In the genomic region with DNA sequence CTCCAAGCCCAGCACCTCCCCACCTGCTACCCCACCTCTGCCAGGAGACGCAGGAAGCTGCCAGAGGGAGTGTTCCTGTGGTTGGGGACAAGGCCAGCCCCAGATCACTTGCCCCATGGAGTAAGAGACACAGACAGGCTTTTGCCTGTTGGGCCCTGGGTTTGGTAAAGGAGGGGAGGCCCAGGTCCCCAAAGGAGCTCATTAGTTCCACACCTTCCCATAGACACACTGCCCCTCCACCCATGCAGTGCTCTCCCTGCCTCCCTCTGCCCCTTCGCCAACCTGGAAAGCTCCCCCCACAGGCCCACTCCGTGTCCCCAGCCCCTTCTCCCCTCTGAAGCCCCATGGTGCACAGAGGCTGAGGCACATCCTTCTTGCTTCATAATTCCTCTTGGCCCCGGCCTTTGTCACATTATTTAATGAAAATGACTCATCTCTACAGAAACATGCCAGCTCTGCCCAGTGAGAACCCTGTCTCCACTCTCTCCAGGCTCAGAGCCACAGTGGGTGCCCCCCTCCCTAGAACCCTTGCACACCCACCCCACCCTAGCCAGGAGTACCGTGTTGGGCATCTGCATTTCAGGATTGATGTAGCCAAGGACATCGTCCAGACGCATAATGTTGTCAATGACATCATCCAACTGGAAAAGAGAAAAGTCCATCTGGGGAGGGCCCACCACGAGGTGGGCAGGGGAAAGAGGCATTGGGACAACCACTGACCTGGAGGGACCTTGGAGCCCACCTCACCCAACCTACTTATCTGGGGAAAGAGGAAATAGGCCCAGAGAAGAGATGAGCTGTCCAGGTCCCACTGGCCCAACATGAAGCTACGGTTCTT, we compare ENCODE assay signal across 15 cellular contexts. TPM values are rescaled to one million over a fixed set of nuclear protein-coding genes. Genes with fewer than 3 reads are reported as not detected.
A peak's percentile ranks its signal among the peaks of the same experiment; 100 is the strongest.
DNase-seq lines count a peak whose midpoint lies in the region; ATAC-seq and TF ChIP-seq lines count a peak whose summit lies in the region.
"Had no signal": no experiment of that assay in that cellular context is flagged by ENCODE, and none has a peak within 500 bp of the region (broad histone marks: within the 10 kb centered on the region; RNA-seq: fewer than 3 reads in every experiment).

No MANE protein-coding gene starts in this region.

- H3K4me1 ChIP-seq in H9 (ENCODE audit: insufficient read depth, low read length), result peaks cover 7% of the 10 kb centered on the region; the same call in 1 of the 2 replicates
- H3K4me1 ChIP-seq in spleen, result peaks cover 0 to 23% (median 2%) of the 10 kb centered on the region in 6 donors
- H3K4me1 ChIP-seq: parathyroid adenoma had no signal

- WGBS in H9 (ENCODE audit: extremely low coverage, insufficient read length, low lambda C conversion rate), result no CpG with 5 or more reads among the region's 9 CpGs
- 78 to 90% (median 82%) methylated on average over 9 of the region's 9 CpGs for WGBS in spleen, 5 donors

- no peak overlapping the region for H3K9ac ChIP-seq in H9 (ENCODE audit: extremely low read depth, insufficient read length, low read length)
- H3K9ac ChIP-seq: parathyroid adenoma had no signal

- TF ChIP-seq CTCF in H9 (conservative IDR thresholded peaks at IDR 0.05), result no peak
- TF ChIP-seq CTCF in fibroblast of pulmonary artery (IDR thresholded peaks at IDR 0.05; ENCODE audit: low read length, missing control alignments), result no peak
- TF ChIP-seq CTCF in spleen (IDR thresholded peaks at IDR 0.05 in 8 of 11, conservative IDR thresholded peaks at IDR 0.05 in 3 of 11), result no peak

- H2BK15ac ChIP-seq in H9 (ENCODE audit: low read depth, low read length), result no peak overlapping the region

- H3K27ac ChIP-seq in H9 (ENCODE audit: insufficient read length, low read depth, low read length) (no peak overlapping the region), spleen (no peak overlapping the region)
- H3K27ac ChIP-seq: parathyroid adenoma had no signal

- no peak overlapping the region for H2BK5ac ChIP-seq in H9 (ENCODE audit: insufficient read length, low read length)

- H3K79me1 ChIP-seq in H9 (ENCODE audit: insufficient read depth, low read depth, low read length, poor library complexity, severe bottlenecking), result no peaks in the 10 kb centered on the region

- peaks cover 0 to 75% (median 65%) of the 10 kb centered on the region in 6 donors for H3K36me3 ChIP-seq in spleen

- no peak overlapping the region for H3K4me3 ChIP-seq in fibroblast of pulmonary artery (replicated peaks; ENCODE audit: low read depth, low read length)
- no peak overlapping the region for H3K4me3 ChIP-seq in spleen

- no peak overlapping the region for H2AK5ac ChIP-seq in H9 (ENCODE audit: insufficient read length, low read length)

- no peak overlapping the region for H2BK20ac ChIP-seq in H9 (ENCODE audit: low read depth, low read length, poor library complexity, severe bottlenecking)

- H3K4me1 Mint-ChIP-seq in H9, result peaks cover 28 to 35% of the 10 kb centered on the region in 2 experiments
- H3K4me1 Mint-ChIP-seq in T-helper 17 cell, result peaks cover 4% of the 10 kb centered on the region
- H3K4me1 Mint-ChIP-seq: mesothelial cell of epicardium had no signal

- no peak overlapping the region for H2BK12ac ChIP-seq in H9 (ENCODE audit: insufficient read length, low read depth, low read length)

- no peak overlapping the region for H3K4ac ChIP-seq in H9 (ENCODE audit: low read depth, low read length)

- no peaks in the 10 kb centered on the region for H3K27me3 ChIP-seq in H9 (ENCODE audit: insufficient read depth, low read length)
- no peaks in the 10 kb centered on the region for H3K27me3 ChIP-seq in spleen (replicated peaks in 1 of 7)

- no peaks in the 10 kb centered on the region; a peak in 1 of 5 replicates for H3K9me3 Mint-ChIP-seq in H9
- H3K9me3 Mint-ChIP-seq: mesothelial cell of epicardium; stimulated activated naive CD8-positive, alpha-beta T cell treated with anti-CD3 and anti-CD28 coated beads, Interleukin-15, Interleukin-2, amounts not matched to agents 100 ng/mL and 50 ng/mL, for 24 hours had no signal

- no peak for ATAC-seq in T-helper 17 cell
- no peak for ATAC-seq in HG02763 (IDR thresholded peaks at IDR 0.05; ENCODE audit: unreplicated experiment)
- no peak for ATAC-seq in HG03025 (IDR thresholded peaks at IDR 0.05; ENCODE audit: low FRiP score, unreplicated experiment)
- no peak for ATAC-seq in HG02885 (IDR thresholded peaks at IDR 0.05; ENCODE audit: poor library complexity, unreplicated experiment)
- ATAC-seq in GM18519 (IDR thresholded peaks at IDR 0.05; ENCODE audit: low FRiP score, unreplicated experiment), result no peak

- H3K56ac ChIP-seq in H9 (ENCODE audit: insufficient read length, low read depth, low read length), result no peak overlapping the region

- H3K4me2 ChIP-seq in H9 (ENCODE audit: insufficient read depth, insufficient read length, low read length), result no peak overlapping the region

- no peak overlapping the region for H3K23ac ChIP-seq in H9 (ENCODE audit: insufficient read length, low read depth, low read length)

- H2AFZ ChIP-seq in H9 (ENCODE audit: low read length), result no peak overlapping the region
- H2AFZ ChIP-seq: parathyroid adenoma had no signal

- H3K36me3 Mint-ChIP-seq in H9 (ENCODE audit: insufficient read depth in 1 of 3, low read depth in 3 of 3) (no peaks in the 10 kb centered on the region; a peak in 2 of 7 replicates), T-helper 17 cell (ENCODE audit: low read depth) (peaks cover 2% of the 10 kb centered on the region)
- H3K36me3 Mint-ChIP-seq: mesothelial cell of epicardium had no signal

- H3K9me3 ChIP-seq in H9 (ENCODE audit: control insufficient read depth, low read depth, low read length) (no peaks in the 10 kb centered on the region), T-helper 17 cell (ENCODE audit: control insufficient read depth, low read length, poor library complexity, severe bottlenecking) (no peaks in the 10 kb centered on the region), spleen (no peaks in the 10 kb centered on the region)

- no peak overlapping the region for H4K5ac ChIP-seq in H9 (ENCODE audit: insufficient read length, low read depth, low read length)

- H3K4me3 Mint-ChIP-seq in H9 (no peak overlapping the region), T-helper 17 cell (no peak overlapping the region)
- H3K4me3 Mint-ChIP-seq: mesothelial cell of epicardium; stimulated activated naive CD8-positive, alpha-beta T cell treated with anti-CD3 and anti-CD28 coated beads, Interleukin-15, Interleukin-2, amounts not matched to agents 100 ng/mL and 50 ng/mL, for 24 hours had no signal

- peaks cover 18% of the 10 kb centered on the region for H3K27me3 Mint-ChIP-seq in H9 (ENCODE audit: low read depth)
- H3K27me3 Mint-ChIP-seq in T-helper 17 cell, result no peaks in the 10 kb centered on the region
- H3K27me3 Mint-ChIP-seq: stimulated activated naive CD8-positive, alpha-beta T cell treated with anti-CD3 and anti-CD28 coated beads, Interleukin-15, Interleukin-2, amounts not matched to agents 100 ng/mL and 50 ng/mL, for 24 hours had no signal

- H3K23me2 ChIP-seq in H9 (ENCODE audit: insufficient read length, low read depth, low read length, poor library complexity, severe bottlenecking), result no peaks in the 10 kb centered on the region

- no peaks in the 10 kb centered on the region for H4K20me1 ChIP-seq in H9 (ENCODE audit: control insufficient read depth, insufficient read depth, insufficient read length)

- DNase-seq in H9, result no peak
- no peak for DNase-seq in T-helper 17 cell
- peak; percentile 19 for DNase-seq in fibroblast of pulmonary artery (ENCODE audit: low read depth)
- DNase-seq in spleen, result peak; percentile 61
- DNase-seq: effector CD8-positive, alpha-beta T cell; NCI-H146; SIG-M5 had no signal

- H4K91ac ChIP-seq in H9 (ENCODE audit: insufficient read length, low read depth, low read length), result no peak overlapping the region

- intact Hi-C loops in spleen (cut with DNase I; ENCODE audit: low total_unique reads), result loop anchor here (10.0 kb wide), 1 partner anchor 45 kb away; the partner anchor contains the start of gene TFEB

- no peak overlapping the region for H3T11ph ChIP-seq in H9 (ENCODE audit: low read length)

- H3K27ac Mint-ChIP-seq in H9 (peak overlapping the region in 2 of 3 experiments; percentile 14 to 67; a peak in 1 of 7 replicates), T-helper 17 cell (peak overlapping the region; percentile 79)
- H3K27ac Mint-ChIP-seq: mesothelial cell of epicardium; stimulated activated naive CD8-positive, alpha-beta T cell treated with anti-CD3 and anti-CD28 coated beads, Interleukin-15, Interleukin-2, amounts not matched to agents 100 ng/mL and 50 ng/mL, for 24 hours had no signal

- H4K8ac ChIP-seq in H9 (replicated peaks; ENCODE audit: insufficient read length, low read depth, low read length), result no peak overlapping the region

- no peak overlapping the region for H3K14ac ChIP-seq in H9 (ENCODE audit: insufficient read depth, low read length)

- H3K79me2 ChIP-seq in H9 (ENCODE audit: insufficient read depth, low read length), result no peaks in the 10 kb centered on the region

- H3K18ac ChIP-seq in H9 (ENCODE audit: insufficient read length, low read depth, low read length), result no peak overlapping the region

- no peak for TF ChIP-seq POLR2A in spleen (IDR thresholded peaks at IDR 0.05)

- H2BK120ac ChIP-seq in H9 (ENCODE audit: low read depth, low read length, poor library complexity, severe bottlenecking), result no peak overlapping the region

RNA-seq across cellular contexts. Expression of gene TFEB, which starts 46.0 kb away (rescaled TPM):
- total RNA-seq in H9 (2021) (1.2 and 2.4 TPM in 2 replicates), T-helper 17 cell (10 to 100 TPM; 17.6 to 18.9 TPM), spleen (10 to 100 TPM; 55.9 to 80.8 (median 75.3) TPM)
- polyA plus RNA-seq in spleen, result 100 to 1,000 TPM in 1 of 3 donors, 10 to 100 TPM in 2; 83.5 to 150 (median 97.4) TPM

RNA-seq across cellular contexts. Expression of gene MDFI, which starts 51.1 kb away (rescaled TPM):
- total RNA-seq in H9 (2021), result 40.9 and 45.0 TPM in 2 replicates
- not detected for total RNA-seq in T-helper 17 cell
- under 1 TPM in 2 of 7 donors, not detected in 5; 0.47 to 0.82 TPM for total RNA-seq in spleen
- polyA plus RNA-seq in spleen, result under 1 TPM; 0.28 to 0.68 (median 0.35) TPM

RNA-seq across cellular contexts. Expression of gene PGC, which starts 57.8 kb away (rescaled TPM):
- not detected in 2 replicates for total RNA-seq in H9 (2021)
- not detected for total RNA-seq in T-helper 17 cell
- total RNA-seq in spleen, result not detected
- under 1 TPM; 0.26 to 0.74 (median 0.48) TPM for polyA plus RNA-seq in spleen
- total RNA-seq: H4, mesothelial cell of epicardium had no signal

Comparison
In these comparisons a context has a peak if more than half of its experiments do, and no peak if none do; other contexts are left out.
1. DNase-seq: peak in fibroblast of pulmonary artery (single experiment) and spleen (single experiment); none in H9 (single experiment) and T-helper 17 cell (0 of 3).
2. RNA of gene MDFI, which starts 51.1 kb away (total RNA-seq): 40.9 to 45.0 TPM in H9; not detected in T-helper 17 cell and 0.47 to 0.82 TPM in spleen; every median in the first group is over 10 times any median in the second.